In genomic region chr10:56715262-56715661, GRCh38 we compare ENCODE assay signal across 21 cellular contexts.
"Had no signal": no experiment of that assay in that cellular context is flagged by ENCODE, and none has a peak within 500 bp of the region (broad histone marks: within the 10 kb centered on the region; RNA-seq: fewer than 3 reads in every experiment).

No MANE protein-coding gene starts in this region.

- H3K36me3 ChIP-seq: MG63, SJSA1 had no signal

- H3K27ac ChIP-seq: SJSA1, SK-N-MC had no signal

- H3K9me3 ChIP-seq: MG63 had no signal

- ATAC-seq: HepG2, Panc1, PC-3 had no signal

- H3K4me1 ChIP-seq: SJSA1 had no signal

- DNase-seq: IMR-90; Karpas-422; KG1; MG63; NCI-H1092 treated with DMSO at 0.1 percent for 48 hours; NCI-H1436; NCI-H187 treated with DMSO at 0.1 percent for 48 hours; NCI-H2029 treated with DMSO at 0.1 percent for 48 hours; NCI-H2171 treated with DMSO at 0.1 percent for 48 hours; NCI-H345; NCI-H446 treated with DMSO at 0.1 percent for 48 hours; NCI-H510A treated with DMSO at 0.1 percent for 48 hours; NCI-H526; NK-92 treated with Interleukin-12 subunit alpha and Interleukin-12 subunit beta, amount 100 ng/mL, for 24 hours; PC-3; Right ventricle myocardium superior; SIG-M5 had no signal

- H3K27me3 ChIP-seq: MG63, SJSA1 had no signal

- H3K4me3 ChIP-seq: MG63, SJSA1, SK-N-MC had no signal
